Comparison of ENCODE assay signal across 9 cellular contexts in genomic region chr10:14008648-14009072, GRCh38.
DNase-seq lines count a peak whose midpoint lies in the region; ATAC-seq and TF ChIP-seq lines count a peak whose summit lies in the region.
"Had no signal": no experiment of that assay in that cellular context is flagged by ENCODE, and none has a peak within 500 bp of the region (broad histone marks: within the 10 kb centered on the region; RNA-seq: fewer than 3 reads in every experiment).

No MANE protein-coding gene starts in this region.

- H4K20me1 ChIP-seq in DND-41 (ENCODE audit: insufficient read depth, low read length) = no peaks in the 10 kb centered on the region
- no peaks in the 10 kb centered on the region for H4K20me1 ChIP-seq in SU-DHL-6 (ENCODE audit: low read depth, low read length)

- no peaks in the 10 kb centered on the region for H3K9me3 ChIP-seq in DND-41 (ENCODE audit: insufficient read depth, low read length, severe bottlenecking)
- no peaks in the 10 kb centered on the region for H3K9me3 ChIP-seq in SU-DHL-6 (ENCODE audit: insufficient read depth, low read length)
- H3K9me3 ChIP-seq in gastrocnemius medialis = no peaks in the 10 kb centered on the region

- no peak overlapping the region for H3K27ac ChIP-seq in DND-41 (ENCODE audit: low read length)
- H3K27ac ChIP-seq in SU-DHL-6 (ENCODE audit: low read depth, low read length) = peak overlapping the region; percentile 48
- H3K27ac ChIP-seq in gastrocnemius medialis = peak overlapping the region in 3 of 4 donors; percentile 42 to 54 (median 44)

- H2AFZ ChIP-seq in DND-41 (ENCODE audit: low read depth, low read length) (no peak overlapping the region), SU-DHL-6 (ENCODE audit: low read depth, low read length, severe bottlenecking) (no peak overlapping the region)

- intact Hi-C loops in gastrocnemius medialis (cut with DNase I; ENCODE audit: low total_unique reads) = no loop called here

- H3K27me3 ChIP-seq in DND-41 (ENCODE audit: insufficient read depth, low read length, poor library complexity) (peaks cover 48% of the 10 kb centered on the region), SU-DHL-6 (ENCODE audit: low read length) (no peaks in the 10 kb centered on the region), gastrocnemius medialis (peaks cover 0 to 15% (median 10%) of the 10 kb centered on the region in 3 donors)

- no peaks in the 10 kb centered on the region for H3F3A ChIP-seq in SU-DHL-6 (ENCODE audit: insufficient read depth)

- no peaks in the 10 kb centered on the region for H3K9me2 ChIP-seq in SU-DHL-6 (replicated peaks; ENCODE audit: insufficient read depth, low read length)

- no peaks in the 10 kb centered on the region for H3K79me2 ChIP-seq in DND-41 (ENCODE audit: insufficient read depth, low read length)
- no peaks in the 10 kb centered on the region for H3K79me2 ChIP-seq in SU-DHL-6 (ENCODE audit: insufficient read depth, low read length)

- no peak for DNase-seq in DND-41
- DNase-seq in fibroblast of gingiva (ENCODE audit: low read depth) = peak; percentile 38
- no peak for DNase-seq in gastrocnemius medialis
- no peak for DNase-seq in DMS153 (lab: John Stamatoyannopoulos, UW)
- DNase-seq in DMS153 treated with DMSO at 0.1 percent for 48 hours (lab: John Stamatoyannopoulos, UW; ENCODE audit: unreplicated experiment) = no peak
- DNase-seq: NCI-H446 had no signal

- in situ Hi-C loops in gastrocnemius medialis (cut with MboI; ENCODE audit: low sequenced_read_pairs in 4 of 4) = no loop called here

- H3K9ac ChIP-seq in DND-41 (ENCODE audit: low read depth, low read length) = no peak overlapping the region
- H3K9ac ChIP-seq in SU-DHL-6 (ENCODE audit: low read length) = peak overlapping the region; percentile 30

- ATAC-seq in DND-41 (ENCODE audit: insufficient read depth, low read depth) (no peak), gastrocnemius medialis (no peak), HG02798 (IDR thresholded peaks at IDR 0.05; ENCODE audit: poor library complexity, unreplicated experiment) (no peak), GM19397 (IDR thresholded peaks at IDR 0.05; ENCODE audit: unreplicated experiment) (no peak)

- peak overlapping the region; percentile 42 for H3K4me2 ChIP-seq in DND-41 (ENCODE audit: insufficient read depth, low read length)
- peak overlapping the region; percentile 55 for H3K4me2 ChIP-seq in SU-DHL-6 (ENCODE audit: low read depth, low read length, poor library complexity, severe bottlenecking)

- H3K4me3 ChIP-seq in DND-41 (ENCODE audit: low read depth in 1 of 2, low read length in 2 of 2) (0 out of 4 replicates have a peak overlapping the region, but pooled peaks of 1 of the 2 experiments have one; percentile 33), SU-DHL-6 (ENCODE audit: insufficient read depth, low read length, poor library complexity, severe bottlenecking) (no peak overlapping the region), gastrocnemius medialis (peak overlapping the region; percentile 38 to 50 (median 44))

- H3K4me1 ChIP-seq in DND-41 (ENCODE audit: insufficient read depth, low read length) (peaks cover 34% of the 10 kb centered on the region), gastrocnemius medialis (peaks cover 4 to 14% of the 10 kb centered on the region in 2 donors)

- no peaks in the 10 kb centered on the region for H3K36me3 ChIP-seq in DND-41 (ENCODE audit: insufficient read depth, low read length)
- H3K36me3 ChIP-seq in SU-DHL-6 (ENCODE audit: low read length) = no peaks in the 10 kb centered on the region
- no peaks in the 10 kb centered on the region for H3K36me3 ChIP-seq in gastrocnemius medialis

- no peak for TF ChIP-seq CTCF in DND-41 (IDR thresholded peaks at IDR 0.05; ENCODE audit: borderline replicate concordance, extremely low read depth, low read length, poor library complexity, severe bottlenecking)
- TF ChIP-seq CTCF in SU-DHL-6 (IDR thresholded peaks at IDR 0.05; ENCODE audit: insufficient read depth, low read length, poor library complexity, severe bottlenecking) = no peak
- no peak for TF ChIP-seq CTCF in gastrocnemius medialis (IDR thresholded peaks at IDR 0.05 in 4 of 5, conservative IDR thresholded peaks at IDR 0.05 in 1 of 5)

- no peak for TF ChIP-seq POLR2A in gastrocnemius medialis (IDR thresholded peaks at IDR 0.05)
